Comparison of ENCODE assay signal across 21 cellular contexts in the genomic region with DNA sequence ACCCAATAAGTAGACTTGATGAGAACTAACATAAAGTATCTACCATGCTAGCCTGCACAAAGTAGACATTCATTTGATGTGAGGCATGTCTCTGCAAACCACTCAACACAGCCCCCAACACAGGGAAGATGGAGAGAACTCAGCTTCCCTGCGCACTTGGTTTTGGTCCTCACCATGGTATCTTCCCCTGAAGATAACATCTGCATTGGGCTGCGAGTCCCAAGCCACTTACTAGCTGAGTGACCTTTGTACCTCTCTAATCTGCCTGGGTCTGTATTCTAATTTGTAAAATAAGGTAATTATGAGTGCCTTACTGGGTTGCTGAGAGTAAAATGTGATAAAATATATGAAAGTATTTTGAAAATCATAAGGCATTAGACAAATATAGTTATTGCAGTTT.
"Had no signal": no experiment of that assay in that cellular context is flagged by ENCODE, and none has a peak within 500 bp of the region (broad histone marks: within the 10 kb centered on the region; RNA-seq: fewer than 3 reads in every experiment).

No MANE protein-coding gene starts in this region.

- H3K36me3 ChIP-seq: pancreas, thyroid gland had no signal

- H3K4me3 Mint-ChIP-seq: naive thymus-derived CD4-positive, alpha-beta T cell; neural crest cell; type B pancreatic cell had no signal

- H3K9me3 ChIP-seq: heart left ventricle, pancreas, spleen, suprapubic skin, thyroid gland had no signal

- H3K27ac Mint-ChIP-seq: progenitor cell of endocrine pancreas, type B pancreatic cell had no signal

- H3K27ac ChIP-seq: coronary artery, heart left ventricle, pancreas, spleen, suprapubic skin, thyroid gland had no signal

- H3K27me3 ChIP-seq: heart left ventricle, pancreas, spleen, suprapubic skin, thyroid gland had no signal

- H3K4me3 ChIP-seq: coronary artery, heart left ventricle, pancreas, spleen, suprapubic skin, thyroid gland had no signal

- H3K27me3 Mint-ChIP-seq: naive thymus-derived CD4-positive, alpha-beta T cell; progenitor cell of endocrine pancreas; type B pancreatic cell had no signal

- DNase-seq: effector CD4-positive, alpha-beta T cell; foreskin melanocyte; heart left ventricle; hippocampal formation; kidney glomerular epithelial cell; mammary epithelial cell; naive thymus-derived CD4-positive, alpha-beta T cell; occipital lobe; pancreas; right cardiac atrium; stimulated activated CD4-positive, alpha-beta T cell treated with anti-CD3 and anti-CD28 coated beads, Interleukin-15, amount 100 ng/mL, for 24 hours; stimulated activated CD4-positive, alpha-beta T cell treated with anti-CD3 and anti-CD28 coated beads, Interleukin-1b, Interleukin-23, amount 100 ng/mL, for 48 hours; stimulated activated CD4-positive, alpha-beta T cell treated with anti-CD3 and anti-CD28 coated beads, Interleukin-4, amount 100 ng/mL, for 4 hours; stimulated activated naive CD4-positive, alpha-beta T cell; thyroid gland had no signal

- ATAC-seq: naive thymus-derived CD4-positive, alpha-beta T cell; pancreas had no signal
